Comparison of ENCODE assay signal across 14 cellular contexts in genomic region chr4:100805547-100805946, GRCh38.
DNase-seq lines count a peak whose midpoint lies in the region; ATAC-seq and TF ChIP-seq lines count a peak whose summit lies in the region.
"Had no signal": no experiment of that assay in that cellular context is flagged by ENCODE, and none has a peak within 500 bp of the region (broad histone marks: within the 10 kb centered on the region; RNA-seq: fewer than 3 reads in every experiment).

No MANE protein-coding gene starts in this region.

- TF ChIP-seq CTCF in GM23338 (conservative IDR thresholded peaks at IDR 0.05; ENCODE audit: low read depth in 2 of 2) (peak; percentile 56 to 59), WTC11 (IDR thresholded peaks at IDR 0.05) (no peak), prostate gland (IDR thresholded peaks at IDR 0.05) (no peak), GM20000 (IDR thresholded peaks at IDR 0.05; ENCODE audit: extremely low read depth, missing control alignments) (no peak)

- peak; percentile 97 for ATAC-seq in GM23338
- peak; percentile 99 for ATAC-seq in WTC11
- ATAC-seq in GM19452 (IDR thresholded peaks at IDR 0.05; ENCODE audit: unreplicated experiment), result no peak
- ATAC-seq: A549; CD8-positive, alpha-beta T cell; HepG2 had no signal

- DNase-seq in GM23338 (ENCODE audit: low spot score) (peak; percentile 62), WTC11 (ENCODE audit: low spot score) (peak; percentile 54), iPS DF 19.7 (ENCODE audit: low read depth, low spot score) (peak; percentile 17), prostate gland (ENCODE audit: low spot score) (no peak), GM20000 (ENCODE audit: low spot score) (no peak)
- DNase-seq in activated CD4-positive, alpha-beta T cell treated with anti-CD3 and anti-CD28 coated beads, Interleukin-2, amount 50 U/mL, for 48 hours, result no peak
- DNase-seq: CD8-positive, alpha-beta T cell; COR-L47; H7 had no signal

- no peak overlapping the region; the same call in 1 of the 2 replicates for H3K27ac Mint-ChIP-seq in GM23338
- H3K27ac Mint-ChIP-seq in WTC11, result no peak overlapping the region
- H3K27ac Mint-ChIP-seq: CD14-positive monocyte; CD8-positive, alpha-beta T cell had no signal

- H3K9me3 Mint-ChIP-seq in GM23338, result no peaks in the 10 kb centered on the region; the same call in 1 of the 3 replicates
- H3K9me3 Mint-ChIP-seq in WTC11, result peaks cover 8% of the 10 kb centered on the region
- H3K9me3 Mint-ChIP-seq: CD8-positive, alpha-beta T cell had no signal

- H3K27me3 Mint-ChIP-seq in GM23338 (ENCODE audit: insufficient read depth, low read depth, poor library complexity) (no peaks in the 10 kb centered on the region), WTC11 (ENCODE audit: low read depth) (no peaks in the 10 kb centered on the region; the same call in none of the 2 replicates)

- no peak overlapping the region for H3K27ac ChIP-seq in GM23338 (ENCODE audit: low read depth)
- H3K27ac ChIP-seq in prostate gland, result no peak overlapping the region
- H3K27ac ChIP-seq: A549, KMS-11 had no signal

- H3K4me3 Mint-ChIP-seq in GM23338 (no peak overlapping the region), WTC11 (no peak overlapping the region)
- H3K4me3 Mint-ChIP-seq: CD14-positive monocyte; CD8-positive, alpha-beta T cell had no signal

- no peaks in the 10 kb centered on the region for H4K20me1 ChIP-seq in GM23338 (replicated peaks; ENCODE audit: insufficient read depth)

- POLR2A ChIA-PET in WTC11 (lab: Charles Lee), result interaction anchor here (0.5 kb wide), 1 partner anchor 42 kb away, joined by 3 read pairs; no protein-coding TSS in a partner anchor

- no peaks in the 10 kb centered on the region; the same call in 2 of the 3 replicates for H3K36me3 Mint-ChIP-seq in GM23338 (ENCODE audit: low read depth)
- H3K36me3 Mint-ChIP-seq in WTC11, result no peaks in the 10 kb centered on the region
- H3K36me3 Mint-ChIP-seq: CD14-positive monocyte; CD8-positive, alpha-beta T cell had no signal

- CTCF ChIA-PET in WTC11 (lab: Charles Lee), result interaction anchor here (0.8 kb wide), 1 partner anchor 11 kb away, joined by 4 read pairs; no protein-coding TSS in a partner anchor

- peaks cover 12% of the 10 kb centered on the region; the same call in 2 of the 3 replicates for H3K4me1 Mint-ChIP-seq in GM23338
- H3K4me1 Mint-ChIP-seq in WTC11, result peaks cover 25% of the 10 kb centered on the region
- H3K4me1 Mint-ChIP-seq: CD14-positive monocyte had no signal

- 0 out of 2 replicates have a peak overlapping the region, but pooled peaks have one; percentile 9 for H3K4me2 ChIP-seq in GM23338
- H3K4me2 ChIP-seq: A549, KMS-11 had no signal

- H3K9me3 ChIP-seq in prostate gland, result no peaks in the 10 kb centered on the region
- H3K9me3 ChIP-seq: A549 had no signal

- intact Hi-C loops in prostate gland (cut with DNase I), result no loop called here

- 97% methylated on average over 7 of the region's 7 CpGs for WGBS in prostate gland

- H3F3A ChIP-seq in GM23338 (replicated peaks; ENCODE audit: low read depth), result no peaks in the 10 kb centered on the region

- no peaks in the 10 kb centered on the region for H3K79me2 ChIP-seq in GM23338 (replicated peaks; ENCODE audit: insufficient read depth)

- H3K36me3 ChIP-seq in GM23338 (ENCODE audit: insufficient read depth) (no peaks in the 10 kb centered on the region), prostate gland (no peaks in the 10 kb centered on the region)

- H3K4me3 ChIP-seq in GM23338 (no peak overlapping the region), prostate gland (no peak overlapping the region)
- H3K4me3 ChIP-seq: A549 had no signal

- no peaks in the 10 kb centered on the region for H3K27me3 ChIP-seq in GM23338 (ENCODE audit: insufficient read depth)
- no peaks in the 10 kb centered on the region for H3K27me3 ChIP-seq in prostate gland (replicated peaks; ENCODE audit: insufficient read depth)

- peak overlapping the region; percentile 67; the same call in 1 of the 2 replicates for H2AFZ ChIP-seq in GM23338

- TF ChIP-seq POLR2A in prostate gland (IDR thresholded peaks at IDR 0.05), result no peak

- no peaks in the 10 kb centered on the region for H3K9me2 ChIP-seq in GM23338 (ENCODE audit: insufficient read depth)

- H3K4me1 ChIP-seq in GM23338 (ENCODE audit: insufficient read depth) (peaks cover 10% of the 10 kb centered on the region), prostate gland (replicated peaks) (no peaks in the 10 kb centered on the region)
- H3K4me1 ChIP-seq: A549 had no signal

TF ChIP-seq in GM23338, 12 proteins besides CTCF, POLR2A, EP300 and RAD21 (continues in another document):
- TF ChIP-seq POLR2AphosphoS5 (IDR thresholded peaks at IDR 0.05; ENCODE audit: low read depth), result no peak
- TF ChIP-seq ZNF114 (CRISPR knock-in tag; IDR thresholded peaks at IDR 0.05), result no peak
- TF ChIP-seq STAT1 (IDR thresholded peaks at IDR 0.05; ENCODE audit: unreplicated experiment), result no peak
- no peak for TF ChIP-seq ETS1 (IDR thresholded peaks at IDR 0.05)

TF ChIP-seq in WTC11, 78 proteins besides CTCF, POLR2A, EP300 and RAD21:
- TF ChIP-seq MLX (CRISPR knock-in tag; IDR thresholded peaks at IDR 0.05) (no peak), E2F5 (CRISPR knock-in tag; IDR thresholded peaks at IDR 0.05) (no peak), FOXJ3 (CRISPR knock-in tag; IDR thresholded peaks at IDR 0.05; ENCODE audit: borderline replicate concordance) (no peak), ZNF512 (CRISPR knock-in tag; IDR thresholded peaks at IDR 0.05; ENCODE audit: borderline replicate concordance) (no peak), ZMAT4 (CRISPR knock-in tag; IDR thresholded peaks at IDR 0.05) (no peak), ERG (CRISPR knock-in tag; IDR thresholded peaks at IDR 0.05) (no peak), ZNF232 (CRISPR knock-in tag; IDR thresholded peaks at IDR 0.05) (no peak), USF1 (CRISPR knock-in tag; IDR thresholded peaks at IDR 0.05) (no peak), TEAD1 (CRISPR knock-in tag; IDR thresholded peaks at IDR 0.05) (no peak), ZNF121 (CRISPR knock-in tag; IDR thresholded peaks at IDR 0.05) (no peak), ESRRA (CRISPR knock-in tag; IDR thresholded peaks at IDR 0.05; ENCODE audit: borderline replicate concordance) (no peak), NR3C1 (CRISPR knock-in tag; conservative IDR thresholded peaks at IDR 0.05; ENCODE audit: low read depth) (no peak)

Comparison
In these comparisons a context has a peak if more than half of its experiments do, and no peak if none do; other contexts are left out.
1. DNase-seq: peak in GM23338 (single experiment), WTC11 (single experiment) and iPS DF 19.7 (single experiment); none in prostate gland (single experiment), GM20000 (single experiment) and activated CD4-positive, alpha-beta T cell treated with anti-CD3 and anti-CD28 coated beads, Interleukin-2, amount 50 U/mL, for 48 hours (0 of 2).
2. CTCF ChIP-seq: peak in GM23338 (2 of 2); none in WTC11 (single experiment), prostate gland (0 of 4) and GM20000 (single experiment).